1 cellular context compared by ENCODE assay signal in genomic region chr1:67405473-67406245, GRCh38.
TF ChIP-seq lines count a peak whose summit lies in the region.

No MANE protein-coding gene starts in this region.

TF ChIP-seq in GM23338, 12 proteins besides CTCF, POLR2A, EP300 and RAD21 (continued from another document):
- no peak for TF ChIP-seq ETS1 (IDR thresholded peaks at IDR 0.05)
- no peak for TF ChIP-seq POLR2AphosphoS5 (IDR thresholded peaks at IDR 0.05; ENCODE audit: low read depth)
- no peak for TF ChIP-seq ZNF331 (CRISPR knock-in tag; IDR thresholded peaks at IDR 0.05; ENCODE audit: low read depth)
- TF ChIP-seq EZH2phosphoT487 (IDR thresholded peaks at IDR 0.05; ENCODE audit: unreplicated experiment), result no peak
- no peak for TF ChIP-seq EZH2 (IDR thresholded peaks at IDR 0.05; ENCODE audit: low read depth, unreplicated experiment)
- no peak for TF ChIP-seq NANOG (IDR thresholded peaks at IDR 0.05; ENCODE audit: borderline replicate concordance)
- TF ChIP-seq REST (IDR thresholded peaks at IDR 0.05; ENCODE audit: unreplicated experiment), result no peak
- TF ChIP-seq STAT1 (IDR thresholded peaks at IDR 0.05; ENCODE audit: unreplicated experiment), result no peak
